26 cellular contexts compared by ENCODE assay signal in the genomic region with DNA sequence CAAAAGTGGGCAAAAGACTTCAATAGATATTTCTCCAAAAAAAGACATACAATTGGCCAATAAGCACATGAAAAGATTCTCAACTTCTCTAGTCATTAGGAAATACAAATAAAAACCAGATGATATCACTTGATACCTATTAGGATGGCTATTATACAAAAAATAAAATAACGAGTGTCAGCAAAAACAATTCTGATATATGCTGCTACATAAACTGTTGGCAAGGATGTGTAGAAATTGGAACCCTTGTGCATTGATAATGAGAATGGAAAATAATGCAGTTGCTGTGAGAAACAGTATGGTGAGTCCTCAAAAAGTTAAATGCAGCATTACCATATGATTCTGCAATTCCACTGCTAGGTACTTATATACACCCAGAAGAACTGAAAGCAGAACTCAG.
"Had no signal": no experiment of that assay in that cellular context is flagged by ENCODE, and none has a peak within 500 bp of the region (broad histone marks: within the 10 kb centered on the region; RNA-seq: fewer than 3 reads in every experiment).

No MANE protein-coding gene starts in this region.

- H3K36me3 Mint-ChIP-seq: stimulated activated effector memory CD8-positive, alpha-beta T cell treated with anti-CD3 and anti-CD28 coated beads, Interleukin-12 subunit alpha, Interleukin-12 subunit beta, amount 100 ng/mL, for 72 hours had no signal

- H3K4me2 ChIP-seq: hepatocyte had no signal

- H2AFZ ChIP-seq: hepatocyte had no signal

- FAIRE-seq: pancreas, small intestine, urothelium cell line had no signal

- H3K4me3 Mint-ChIP-seq: mesothelial cell of epicardium; naive thymus-derived CD4-positive, alpha-beta T cell; nephron; neural crest cell; stimulated activated effector memory CD8-positive, alpha-beta T cell treated with anti-CD3 and anti-CD28 coated beads, Interleukin-12 subunit alpha, Interleukin-12 subunit beta, amount 100 ng/mL, for 72 hours; stimulated activated naive CD8-positive, alpha-beta T cell treated with anti-CD3 and anti-CD28 coated beads, Interleukin-15, Interleukin-2, amounts not matched to agents 100 ng/mL and 50 ng/mL, for 24 hours had no signal

- H3K27ac Mint-ChIP-seq: mesothelial cell of epicardium; naive thymus-derived CD4-positive, alpha-beta T cell; nephron; stimulated activated effector memory CD8-positive, alpha-beta T cell treated with anti-CD3 and anti-CD28 coated beads, Interleukin-12 subunit alpha, Interleukin-12 subunit beta, amount 100 ng/mL, for 72 hours; stimulated activated naive CD8-positive, alpha-beta T cell treated with anti-CD3 and anti-CD28 coated beads, Interleukin-15, Interleukin-2, amounts not matched to agents 100 ng/mL and 50 ng/mL, for 24 hours had no signal

- H3K27me3 ChIP-seq: hepatocyte, pancreas, sigmoid colon, spleen, transverse colon, upper lobe of right lung had no signal

- H3K27me3 Mint-ChIP-seq: naive thymus-derived CD4-positive, alpha-beta T cell; stimulated activated naive CD8-positive, alpha-beta T cell treated with anti-CD3 and anti-CD28 coated beads, Interleukin-15, Interleukin-2, amounts not matched to agents 100 ng/mL and 50 ng/mL, for 24 hours had no signal

- H3K27ac ChIP-seq: hepatocyte, left ventricle myocardium inferior, pancreas, prostate gland, sigmoid colon, spleen, transverse colon, upper lobe of right lung had no signal

- H3K4me1 ChIP-seq: left ventricle myocardium inferior, pancreas, prostate gland, sigmoid colon, spleen, transverse colon, upper lobe of right lung had no signal

- H3K36me3 ChIP-seq: left ventricle myocardium inferior, pancreas, prostate gland, sigmoid colon, spleen, transverse colon, upper lobe of right lung had no signal

- H3K9me3 Mint-ChIP-seq: mesothelial cell of epicardium; naive thymus-derived CD4-positive, alpha-beta T cell; nephron; neural crest cell; stimulated activated effector memory CD8-positive, alpha-beta T cell treated with anti-CD3 and anti-CD28 coated beads, Interleukin-12 subunit alpha, Interleukin-12 subunit beta, amount 100 ng/mL, for 72 hours; stimulated activated naive CD8-positive, alpha-beta T cell treated with anti-CD3 and anti-CD28 coated beads, Interleukin-15, Interleukin-2, amounts not matched to agents 100 ng/mL and 50 ng/mL, for 24 hours had no signal

- DNase-seq: islet precursor cell; left ventricle myocardium inferior; mesendoderm; naive thymus-derived CD4-positive, alpha-beta T cell; nucleus accumbens; pancreas; posterior cingulate gyrus; retina; right cardiac atrium; sigmoid colon; small intestine; spleen; stimulated activated CD4-positive, alpha-beta T cell treated with anti-CD3 and anti-CD28 coated beads, Interleukin-4, amount 100 ng/mL, for 24 hours; stimulated activated naive CD4-positive, alpha-beta T cell; substantia nigra; transverse colon; upper lobe of right lung had no signal

- H3K9me3 ChIP-seq: left ventricle myocardium inferior, pancreas, prostate gland, sigmoid colon, spleen, transverse colon, upper lobe of right lung had no signal

- H3K4me3 ChIP-seq: hepatocyte, left ventricle myocardium inferior, lung, pancreas, prostate gland, sigmoid colon, spleen, transverse colon, upper lobe of right lung had no signal

- H3K79me2 ChIP-seq: hepatocyte had no signal

- H3K4me1 Mint-ChIP-seq: mesothelial cell of epicardium; nephron; neural crest cell; stimulated activated effector memory CD8-positive, alpha-beta T cell treated with anti-CD3 and anti-CD28 coated beads, Interleukin-12 subunit alpha, Interleukin-12 subunit beta, amount 100 ng/mL, for 72 hours had no signal

- ATAC-seq: naive thymus-derived CD4-positive, alpha-beta T cell; pancreas; right cardiac atrium; stimulated activated effector memory CD8-positive, alpha-beta T cell treated with anti-CD3 and anti-CD28 coated beads, Interleukin-12 subunit alpha, Interleukin-12 subunit beta, amount 100 ng/mL, for 72 hours; upper lobe of right lung had no signal
